In genomic region chr3:57735405-57735804, GRCh38 we compare ENCODE assay signal across 9 cellular contexts.
"Had no signal": no experiment of that assay in that cellular context is flagged by ENCODE, and none has a peak within 500 bp of the region (broad histone marks: within the 10 kb centered on the region; RNA-seq: fewer than 3 reads in every experiment).

No MANE protein-coding gene starts in this region.

- H3K4me3 Mint-ChIP-seq: GM23338, H9, HFFc6, IgD-negative memory B cell had no signal

- DNase-seq: H9, HCEC 1CT, HFFc6, KG1 had no signal

- H3K9me3 Mint-ChIP-seq: GM23338, H9, HFFc6, IgD-negative memory B cell had no signal

- FAIRE-seq: H1, H54 had no signal

- H3K4me3 ChIP-seq: GM23338 had no signal

- H3K4me2 ChIP-seq: GM23338 had no signal

- H3K27ac ChIP-seq: HL-60 had no signal

- H3K27me3 Mint-ChIP-seq: IgD-negative memory B cell had no signal

- H3K27ac Mint-ChIP-seq: GM23338, H9, HFFc6, IgD-negative memory B cell had no signal

- H3K4me1 Mint-ChIP-seq: GM23338, H9 had no signal
